ENCODE assay signal across 14 cellular contexts in the genomic region with DNA sequence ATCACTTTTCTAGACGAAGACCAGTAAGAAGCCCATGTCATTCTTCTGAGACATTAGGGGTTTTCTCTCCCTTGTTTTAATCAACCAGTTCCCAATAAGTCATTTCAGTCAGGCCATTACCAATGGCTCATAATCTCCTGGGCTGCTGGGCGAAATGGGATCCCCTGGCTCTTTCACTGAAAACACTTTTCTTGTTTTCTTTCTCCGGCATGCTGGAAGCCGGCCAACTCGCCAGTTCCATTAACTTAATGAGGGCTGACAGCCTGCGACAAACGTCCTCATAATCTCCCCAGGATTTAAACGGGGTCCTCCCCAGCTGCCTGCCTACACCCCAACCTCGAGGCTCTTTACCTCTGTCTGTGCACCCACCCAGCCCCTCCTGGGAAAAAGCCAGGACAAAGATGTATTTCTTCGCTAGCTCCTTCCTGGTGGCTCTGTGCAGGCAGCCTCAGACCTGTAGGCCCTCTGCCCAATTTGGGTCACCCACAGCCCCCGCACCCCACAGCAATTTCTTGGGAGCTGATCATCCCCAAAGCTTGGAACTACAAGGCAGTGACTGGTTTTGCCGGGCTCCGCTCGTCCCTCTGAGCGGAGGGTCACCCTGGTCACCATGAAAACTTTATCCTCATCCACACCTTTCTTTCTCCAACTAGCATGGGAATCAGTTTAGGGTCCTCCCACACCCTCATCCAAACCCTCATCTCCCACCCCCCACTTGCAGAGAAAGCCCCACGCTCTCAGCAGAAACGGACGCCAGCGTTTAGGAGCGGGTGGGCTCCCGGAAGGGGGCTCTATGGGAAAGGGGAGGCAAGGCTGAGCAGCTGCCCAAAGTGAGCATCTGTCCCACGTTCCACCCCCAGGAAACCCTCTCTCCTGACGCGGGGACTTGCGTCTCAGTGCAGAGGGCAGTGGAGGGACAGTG. TPM values are rescaled to one million over a fixed set of nuclear protein-coding genes. Genes with fewer than 3 reads are reported as not detected.
A peak's percentile ranks its signal among the peaks of the same experiment; 100 is the strongest.
DNase-seq lines count a peak whose midpoint lies in the region; ATAC-seq, FAIRE-seq and TF ChIP-seq lines count a peak whose summit lies in the region.
"Had no signal": no experiment of that assay in that cellular context is flagged by ENCODE, and none has a peak within 500 bp of the region (broad histone marks: within the 10 kb centered on the region; RNA-seq: fewer than 3 reads in every experiment).

No MANE protein-coding gene starts in this region.

- H3K9ac ChIP-seq in K562 (ENCODE audit: insufficient read depth in 1 of 2, low read depth in 2 of 2, low read length in 2 of 2) (peak overlapping the region in 1 of 2 experiments; percentile 68; a peak in 2 of 4 replicates), neural progenitor cell (no peak overlapping the region)

- H4K20me1 ChIP-seq in K562 (replicated peaks; ENCODE audit: control insufficient read depth, insufficient read depth, low read length), result no peaks in the 10 kb centered on the region
- no peaks in the 10 kb centered on the region for H4K20me1 ChIP-seq in neural progenitor cell (ENCODE audit: low read depth)

- no peaks in the 10 kb centered on the region for H3K9me1 ChIP-seq in K562 (ENCODE audit: control insufficient read depth, insufficient read depth, low read length)

- peak; percentile 84 for DNase-seq in COR-L47 (lab: John Stamatoyannopoulos, UW)
- DNase-seq in NCI-H146 (lab: John Stamatoyannopoulos, UW), result peak; percentile 73
- DNase-seq in K562 (ENCODE audit: extremely low read depth in 1 of 4, low spot score in 3 of 4), result peak in 1 of 4 experiments; percentile 50
- peak; percentile 50 for DNase-seq in neural progenitor cell (ENCODE audit: low spot score)
- DNase-seq in EL, result no peak
- DNase-seq in AG20443 (ENCODE audit: low spot score), result no peak
- DNase-seq: CD4-positive, alpha-beta memory T cell; GOT3; mesendoderm had no signal

- WGBS in K562 (ENCODE audit: insufficient coverage, low coverage, missing lambda C conversion rate), result 30% methylated on average over 22 of the region's 25 CpGs

- in situ Hi-C loops in K562 (cut with MboI), result no loop called here

- H3K79me2 ChIP-seq in K562 (ENCODE audit: control insufficient read depth, insufficient read depth, low read length), result no peaks in the 10 kb centered on the region
- no peaks in the 10 kb centered on the region for H3K79me2 ChIP-seq in neural progenitor cell (ENCODE audit: low read depth)

- H3K4me1 ChIP-seq in K562 (replicated peaks in 1 of 2; ENCODE audit: control insufficient read depth in 2 of 2, insufficient read depth in 2 of 2, low read length in 2 of 2), result peaks cover 21 to 38% of the 10 kb centered on the region in 2 experiments; a peak in 4 of 5 replicates
- H3K4me1 ChIP-seq in neural progenitor cell, result peaks cover 17% of the 10 kb centered on the region
- H3K4me1 ChIP-seq: uterus had no signal

- H3K9me3 ChIP-seq in K562 (replicated peaks; ENCODE audit: control insufficient read depth, insufficient read depth, low read depth, low read length) (no peaks in the 10 kb centered on the region), neural progenitor cell (ENCODE audit: low read depth) (no peaks in the 10 kb centered on the region)
- H3K9me3 ChIP-seq: uterus had no signal

- H3K27ac ChIP-seq in K562 (ENCODE audit: extremely low read depth, low read depth, low read length) (no peak overlapping the region), neural progenitor cell (peak overlapping the region; percentile 3)
- H3K27ac ChIP-seq: uterus had no signal

- BruUV-seq in K562 (replicated peaks; lab: Mats Ljungman, UMichigan), result no TSS peak

- intact Hi-C loops in K562 (cut with micrococcal nuclease), result no loop called here

- ATAC-seq in K562 (no peak; the same call in 2 of the 3 replicates), GM18909 (IDR thresholded peaks at IDR 0.05; ENCODE audit: poor library complexity, unreplicated experiment) (no peak), HG03378 (IDR thresholded peaks at IDR 0.05; ENCODE audit: unreplicated experiment) (no peak)

- peak overlapping the region; percentile 72 for H2AFZ ChIP-seq in K562 (ENCODE audit: low read depth, low read length)
- H2AFZ ChIP-seq in neural progenitor cell (replicated peaks), result no peak overlapping the region

- no peak overlapping the region for H3K4me3 Mint-ChIP-seq in neural progenitor cell
- H3K4me3 Mint-ChIP-seq: activated naive CD8-positive, alpha-beta T cell; CD4-positive, alpha-beta memory T cell; T-helper 2 cell treated with Interferon-gamma antibody and Interleukin-4, amounts not matched to agents 5 μg/mL and 100 μg/mL, for 36 hours had no signal

- no peak for TF ChIP-seq POLR2A in K562 (conservative IDR thresholded peaks at IDR 0.05)

- peaks cover 27% of the 10 kb centered on the region for H3K4me1 Mint-ChIP-seq in neural progenitor cell

- peaks cover 23% of the 10 kb centered on the region for H3K27me3 Mint-ChIP-seq in neural progenitor cell (ENCODE audit: insufficient read depth, low read depth)
- H3K27me3 Mint-ChIP-seq: activated naive CD8-positive, alpha-beta T cell; CD4-positive, alpha-beta memory T cell had no signal

- H3F3A ChIP-seq in neural progenitor cell (ENCODE audit: low read depth), result peaks cover 7% of the 10 kb centered on the region

- H3K9me3 Mint-ChIP-seq in neural progenitor cell, result peaks cover 12% of the 10 kb centered on the region
- H3K9me3 Mint-ChIP-seq: T-helper 2 cell treated with Interferon-gamma antibody and Interleukin-4, amounts not matched to agents 5 μg/mL and 100 μg/mL, for 36 hours had no signal

- peak overlapping the region; percentile 92 for H3K27ac Mint-ChIP-seq in neural progenitor cell
- H3K27ac Mint-ChIP-seq: activated naive CD8-positive, alpha-beta T cell; CD4-positive, alpha-beta memory T cell; T-helper 2 cell treated with Interferon-gamma antibody and Interleukin-4, amounts not matched to agents 5 μg/mL and 100 μg/mL, for 36 hours had no signal

- H3K36me3 Mint-ChIP-seq in neural progenitor cell, result no peaks in the 10 kb centered on the region

- no peak for TF ChIP-seq RAD21 in K562 (CRISPR knock-in tag; conservative IDR thresholded peaks at IDR 0.05 in 1 of 2, IDR thresholded peaks at IDR 0.05 in 1 of 2)

- CTCF ChIA-PET in K562 (lab: Yijun Ruan, JAX; ENCODE audit: low intra/inter-chr PET ratio), result no interaction called here

- H3K27me3 ChIP-seq in K562 (ENCODE audit: control insufficient read depth in 2 of 2, insufficient read depth in 2 of 2, low read length in 2 of 2), result no peaks in the 10 kb centered on the region; a peak in 1 of 5 replicates
- peaks cover 15% of the 10 kb centered on the region for H3K27me3 ChIP-seq in neural progenitor cell
- H3K27me3 ChIP-seq: uterus had no signal

- FAIRE-seq in K562 (lab: Jason Lieb, UNC), result peak; percentile 42

- H3K4me3 ChIP-seq in K562 (no peak overlapping the region), neural progenitor cell (no peak overlapping the region)
- H3K4me3 ChIP-seq: uterus had no signal

- TF ChIP-seq CTCF in K562 (IDR thresholded peaks at IDR 0.05 in 2 of 3, conservative IDR thresholded peaks at IDR 0.05 in 1 of 3; ENCODE audit: insufficient read depth in 2 of 3, low read depth in 1 of 3, low read length in 3 of 3) (no peak), neural progenitor cell (IDR thresholded peaks at IDR 0.05) (no peak)

- POLR2A ChIA-PET in K562 (lab: Yijun Ruan, JAX), result interaction anchor here (0.5 to 0.6 kb wide), 2 partner anchors 9 to 66 kb away, joined by 3 to 4 read pairs; no protein-coding TSS in a partner anchor

- H3K36me3 ChIP-seq in K562 (ENCODE audit: control insufficient read depth, insufficient read depth, low read length) (no peaks in the 10 kb centered on the region), neural progenitor cell (no peaks in the 10 kb centered on the region)
- H3K36me3 ChIP-seq: uterus had no signal

- H3K4me2 ChIP-seq in K562 (ENCODE audit: insufficient read depth, low read length) (no peak overlapping the region), neural progenitor cell (peak overlapping the region; percentile 39)

- no peak for TF ChIP-seq EP300 in K562 (IDR thresholded peaks at IDR 0.05; ENCODE audit: low read length)

TF ChIP-seq in K562, 482 proteins besides CTCF, POLR2A, EP300 and RAD21 (continues in another document):
- TF ChIP-seq, protein P1, sequence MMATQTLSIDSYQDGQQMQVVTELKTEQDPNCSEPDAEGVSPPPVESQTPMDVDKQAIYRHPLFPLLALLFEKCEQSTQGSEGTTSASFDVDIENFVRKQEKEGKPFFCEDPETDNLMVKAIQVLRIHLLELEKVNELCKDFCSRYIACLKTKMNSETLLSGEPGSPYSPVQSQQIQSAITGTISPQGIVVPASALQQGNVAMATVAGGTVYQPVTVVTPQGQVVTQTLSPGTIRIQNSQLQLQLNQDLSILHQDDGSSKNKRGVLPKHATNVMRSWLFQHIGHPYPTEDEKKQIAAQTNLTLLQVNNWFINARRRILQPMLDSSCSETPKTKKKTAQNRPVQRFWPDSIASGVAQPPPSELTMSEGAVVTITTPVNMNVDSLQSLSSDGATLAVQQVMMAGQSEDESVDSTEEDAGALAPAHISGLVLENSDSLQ (IDR thresholded peaks at IDR 0.05), result peak; percentile 46
- TF ChIP-seq ZBTB1 (CRISPR knock-in tag; IDR thresholded peaks at IDR 0.05; ENCODE audit: borderline replicate concordance, low read depth), result no peak
- peak; percentile 87 for TF ChIP-seq NFIC (IDR thresholded peaks at IDR 0.05)

RNA-seq across cellular contexts. Expression of a gene that starts 51.1 kb away (rescaled TPM):
- total RNA-seq in K562 (2011; cell fraction: chromatin; rRNA removed; ENCODE audit: low replicate concordance), result 32.7 and 48.2 TPM in 2 replicates
- total RNA-seq in K562 (2011; cell fraction: nucleolus; rRNA removed), result 15.8 and 20.9 TPM in 2 replicates
- 36.4 and 61.6 TPM in 2 replicates for total RNA-seq in K562 (2011; cell fraction: nucleoplasm; rRNA removed)
- 1.2 and 1.3 TPM in 2 replicates for total RNA-seq in K562 (2014; rRNA removed)
- 2.0 TPM in 2 replicates for total RNA-seq in K562 (2014; rRNA removed; fragmentation: Illumina TruSeq; extraction: Trizol)
- 2.2 and 2.3 TPM in 2 replicates for total RNA-seq in K562 (2015; rRNA removed; fragmentation: Illumina TruSeq; extraction: Trizol)
- total RNA-seq in K562 (2021), result 1.4 and 1.7 TPM in 2 replicates
- 0.74 and 0.92 TPM in 2 replicates for polyA plus RNA-seq in K562 (2011; rRNA removed)
- 0.06 and 0.15 TPM in 2 replicates for polyA plus RNA-seq in K562 (2011; cell fraction: cytosol; rRNA removed)
- 5.9 and 6.5 TPM in 2 replicates for polyA plus RNA-seq in K562 (2011; cell fraction: nucleus; rRNA removed)
- 0.38 and 0.66 TPM in 2 replicates for polyA plus RNA-seq in K562 (2012)
- polyA plus RNA-seq in K562 (2014; fragmentation: Illumina TruSeq; extraction: Trizol), result 0.48 and 0.51 TPM in 2 replicates
- polyA plus RNA-seq in K562 (2014; fragmentation: Nextera tagmentation; extraction: Ambion mirVana), result under 1 TPM; 0.04 to 0.17 TPM
- polyA plus RNA-seq in K562 (2014; rRNA removed), result 0.50 and 0.64 TPM in 2 replicates
- 7.7 and 12.9 TPM in 2 replicates for polyA minus RNA-seq in K562 (2011; rRNA and poly(A)+ RNA removed)
- polyA minus RNA-seq in K562 (2011; cell fraction: cytosol; rRNA and poly(A)+ RNA removed), result 0.48 and 1.0 TPM in 2 replicates
- 15.9 and 28.0 TPM in 2 replicates for polyA minus RNA-seq in K562 (2011; cell fraction: nucleus; rRNA and poly(A)+ RNA removed)
- 2.3 TPM in 2 replicates for total RNA-seq in neural progenitor cell (ENCODE audit: low replicate concordance)

Comparison
In these comparisons a context has a peak if more than half of its experiments do, and no peak if none do; other contexts are left out.
1. DNase-seq: peak in COR-L47 (single experiment), NCI-H146 (single experiment) and neural progenitor cell (single experiment); none in EL (single experiment) and AG20443 (single experiment).